ENCODE assay signal across 8 cellular contexts in the genomic region with DNA sequence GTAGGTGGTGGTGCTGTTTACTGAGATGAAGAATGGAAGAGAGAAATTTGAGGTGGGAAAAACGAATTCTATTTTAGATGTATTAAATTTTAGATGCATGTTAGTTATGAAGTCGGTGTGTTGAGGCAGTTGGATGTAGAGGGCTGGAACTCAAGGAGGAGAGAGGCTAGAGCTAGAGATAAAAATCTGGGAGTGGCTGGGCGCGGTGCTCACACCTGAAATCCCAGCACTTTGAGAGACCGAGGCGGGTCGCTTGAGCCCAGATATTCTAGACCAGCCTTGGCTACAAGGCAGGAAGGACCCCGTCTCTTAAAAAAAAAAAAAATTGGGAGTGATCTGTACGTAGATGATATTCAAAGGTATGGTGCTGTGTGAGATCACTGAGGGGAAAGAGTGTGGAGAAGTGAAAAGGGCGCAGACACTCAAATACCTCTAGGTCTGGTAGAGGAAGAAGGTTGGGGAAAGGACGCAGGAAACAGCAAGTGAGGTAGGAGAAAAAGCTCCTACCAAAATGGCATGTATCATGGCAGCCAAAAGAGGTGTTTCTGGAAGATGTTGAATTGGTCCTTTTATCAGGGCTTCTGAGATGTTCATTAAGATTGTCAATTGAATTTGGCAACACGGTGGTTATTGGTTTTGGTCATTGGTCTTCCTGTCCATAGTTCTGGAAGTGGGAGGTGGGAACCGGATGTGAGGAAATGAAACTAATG. TPM values are rescaled to one million over a fixed set of nuclear protein-coding genes. Genes with fewer than 3 reads are reported as not detected.
A peak's percentile ranks its signal among the peaks of the same experiment; 100 is the strongest.
DNase-seq lines count a peak whose midpoint lies in the region; ATAC-seq and TF ChIP-seq lines count a peak whose summit lies in the region.

No MANE protein-coding gene starts in this region.

- H3K4me3 ChIP-seq in heart right ventricle (peak overlapping the region in 8 of 10 donors; percentile 93 to 100 (median 98)), transverse colon (peak overlapping the region in 2 of 4 donors; percentile 86 to 88)

- H3K9me3 Mint-ChIP-seq in activated naive CD8-positive, alpha-beta T cell treated with anti-CD3 and anti-CD28 coated beads for 36 hours, result no peaks in the 10 kb centered on the region

- H3K4me3 Mint-ChIP-seq in activated naive CD8-positive, alpha-beta T cell treated with anti-CD3 and anti-CD28 coated beads for 36 hours, result peak overlapping the region; percentile 87

- intact Hi-C loops in heart right ventricle (cut with DNase I), result loop anchor here in 2 of 10 donors (2.0 to 5.0 kb wide), 2 partner anchors 62 to 63 kb away; a partner anchor contains a TSS
- intact Hi-C loops in Right ventricle myocardium inferior (cut with DNase I), result no loop called here
- intact Hi-C loops in transverse colon (cut with DNase I; ENCODE audit: low total_unique reads), result loop anchor here (10.0 kb wide), 1 partner anchor 65 kb away; no protein-coding TSS in a partner anchor

- WGBS in heart right ventricle, 2 donors, result 59 to 61% methylated on average over 13 of the region's 13 CpGs
- WGBS in transverse colon (ENCODE audit: low coverage in 1 of 2), 2 donors, result 35 to 49% methylated on average over 12 to 13 of the region's 13 CpGs

- in situ Hi-C loops in transverse colon (cut with MboI; ENCODE audit: low pct_ligation_motif_present in 1 of 4, low pct_unique_long_range_greater_than_20kb in 1 of 4, low sequenced_read_pairs in 3 of 4), result no loop called here

- TF ChIP-seq EP300 in transverse colon (IDR thresholded peaks at IDR 0.05; ENCODE audit: low read depth), result no peak

- no peak for TF ChIP-seq CTCF in heart right ventricle (IDR thresholded peaks at IDR 0.05)
- TF ChIP-seq CTCF in transverse colon (IDR thresholded peaks at IDR 0.05), result no peak

- peaks cover 28% of the 10 kb centered on the region for H3K36me3 Mint-ChIP-seq in activated naive CD8-positive, alpha-beta T cell treated with anti-CD3 and anti-CD28 coated beads for 36 hours

- ATAC-seq in heart right ventricle (no peak), Right ventricle myocardium inferior (no peak), HG02970 (IDR thresholded peaks at IDR 0.05; ENCODE audit: low FRiP score, unreplicated experiment) (no peak), GM18858 (IDR thresholded peaks at IDR 0.05; ENCODE audit: unreplicated experiment) (no peak), GM18861 (IDR thresholded peaks at IDR 0.05; ENCODE audit: unreplicated experiment) (no peak)

- H3K9me3 ChIP-seq in heart right ventricle, result no peaks in the 10 kb centered on the region
- no peaks in the 10 kb centered on the region for H3K9me3 ChIP-seq in transverse colon

- H3K36me3 ChIP-seq in heart right ventricle (peaks cover 0 to 14% (median 0%) of the 10 kb centered on the region in 9 donors), transverse colon (no peaks in the 10 kb centered on the region)

- H3K27ac Mint-ChIP-seq in activated naive CD8-positive, alpha-beta T cell treated with anti-CD3 and anti-CD28 coated beads for 36 hours, result peak overlapping the region; percentile 92

- peaks cover 44% of the 10 kb centered on the region for H3K4me1 Mint-ChIP-seq in activated naive CD8-positive, alpha-beta T cell treated with anti-CD3 and anti-CD28 coated beads for 36 hours

- H3K27ac ChIP-seq in heart right ventricle, result peak overlapping the region in 8 of 10 donors; percentile 91 to 98 (median 94)
- H3K27ac ChIP-seq in transverse colon, result peak overlapping the region; percentile 86 to 92 (median 91)

- no peaks in the 10 kb centered on the region for H3K27me3 Mint-ChIP-seq in activated naive CD8-positive, alpha-beta T cell treated with anti-CD3 and anti-CD28 coated beads for 36 hours

- H3K27me3 ChIP-seq in heart right ventricle (no peaks in the 10 kb centered on the region), transverse colon (no peaks in the 10 kb centered on the region)

- no peak for TF ChIP-seq POLR2A in transverse colon (IDR thresholded peaks at IDR 0.05)

- DNase-seq in heart right ventricle, result no peak
- no peak for DNase-seq in Right ventricle myocardium inferior (ENCODE audit: missing footprints)
- DNase-seq in activated naive CD8-positive, alpha-beta T cell treated with anti-CD3 and anti-CD28 coated beads for 36 hours, result no peak
- peak; percentile 7 for DNase-seq in left kidney (ENCODE audit: low read depth, low spot score)
- peak; percentile 38 for DNase-seq in transverse colon

- peaks cover 0 to 42% (median 21%) of the 10 kb centered on the region in 9 donors for H3K4me1 ChIP-seq in heart right ventricle
- H3K4me1 ChIP-seq in transverse colon, result peaks cover 11 to 23% (median 14%) of the 10 kb centered on the region in 4 donors

RNA-seq across cellular contexts. Expression of a gene that starts 1.8 kb away (rescaled TPM):
- total RNA-seq in heart right ventricle (10 to 100 TPM in 6 of 10 donors, 1 to 10 TPM in 4; 8.0 to 22.2 (median 10.5) TPM), Right ventricle myocardium inferior (9.0 TPM), transverse colon (10 to 100 TPM; 10.1 to 23.2 (median 16.1) TPM)
- polyA plus RNA-seq in heart right ventricle, result 1 to 10 TPM; 4.6 to 4.8 TPM
- 10 to 100 TPM; 40.1 to 45.1 TPM for total RNA-seq in activated naive CD8-positive, alpha-beta T cell treated with anti-CD3 and anti-CD28 coated beads for 36 hours

Comparison
In these comparisons a context has a peak if more than half of its experiments do, and no peak if none do; other contexts are left out.
1. DNase-seq: peak in left kidney (single experiment) and transverse colon (single experiment); none in heart right ventricle (0 of 2), Right ventricle myocardium inferior (single experiment) and activated naive CD8-positive, alpha-beta T cell treated with anti-CD3 and anti-CD28 coated beads for 36 hours (single experiment).